Comparison of ENCODE assay signal across 26 cellular contexts in the genomic region with DNA sequence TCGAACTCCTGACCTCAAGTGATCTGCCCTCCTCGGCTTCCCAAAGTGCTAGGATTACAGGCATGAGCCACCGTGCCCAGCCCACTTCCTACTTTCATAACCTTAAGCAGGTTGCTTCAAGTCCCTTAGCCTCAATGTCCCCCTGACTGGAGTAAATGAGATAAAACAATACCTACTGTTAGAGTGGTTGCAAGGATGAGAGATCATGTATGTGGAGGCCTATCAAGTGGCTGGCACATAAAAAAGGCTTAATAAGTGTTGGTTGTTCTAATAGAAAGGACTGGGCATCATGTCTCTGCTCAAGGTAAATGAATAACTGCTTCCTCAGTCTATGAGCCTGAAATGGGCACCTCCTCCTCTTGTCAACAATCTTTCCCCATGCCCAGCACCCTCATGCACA. TPM values are rescaled to one million over a fixed set of nuclear protein-coding genes. Genes with fewer than 3 reads are reported as not detected.
DNase-seq lines count a peak whose midpoint lies in the region; ATAC-seq, FAIRE-seq and TF ChIP-seq lines count a peak whose summit lies in the region.
"Had no signal": no experiment of that assay in that cellular context is flagged by ENCODE, and none has a peak within 500 bp of the region (broad histone marks: within the 10 kb centered on the region; RNA-seq: fewer than 3 reads in every experiment).

No MANE protein-coding gene starts in this region.

- H3K36me3 Mint-ChIP-seq in stimulated activated naive B cell treated with anti-CD40 and anti-IgM and Interleukin-4, amounts not matched to agents 10 μg/mL and 1 μg/mL and 100 μg/mL, for 72 hours = no peaks in the 10 kb centered on the region
- no peaks in the 10 kb centered on the region for H3K36me3 Mint-ChIP-seq in activated CD8-positive, alpha-beta T cell treated with anti-CD3 and anti-CD28 coated beads, Interleukin-2, amount 10 ng/mL, durations not matched to agents 7 days and 5 days (ENCODE audit: low read depth)
- H3K36me3 Mint-ChIP-seq: CD8-positive, alpha-beta T cell had no signal

- no peak for DNase-seq in GM12878 (ENCODE audit: low read depth, low spot score)
- peak; percentile 43 for DNase-seq in kidney tubule cell (ENCODE audit: low spot score)
- no peak for DNase-seq in stimulated activated naive B cell treated with anti-CD40 and anti-IgM and Interleukin-4, amounts not matched to agents 10 μg/mL and 1 μg/mL and 100 μg/mL, for 72 hours
- DNase-seq in activated CD8-positive, alpha-beta memory T cell treated with anti-CD3 and anti-CD28 coated beads, Interleukin-2, amount 50 U/mL, for 48 hours = no peak
- no peak for DNase-seq in activated CD8-positive, alpha-beta T cell treated with anti-CD3 and anti-CD28 coated beads, Interleukin-2, amount 10 ng/mL, durations not matched to agents 7 days and 5 days
- no peak for DNase-seq in D721Med (ENCODE audit: insufficient read length, low spot score)
- DNase-seq: AML-193; Caco-2; Calu3; CD4-positive, alpha-beta T cell; CD8-positive, alpha-beta T cell; DMS 273 treated with DMSO at 0.1 percent for 48 hours; DMS153; DMS53; DMS79; DND-41; EL; GDM1 had no signal

- H3K4me3 ChIP-seq in GM12878 = no peak overlapping the region
- H3K4me3 ChIP-seq: A549; BLaER1 treated with 17β-estradiol and CSF1 and Interleukin-3, amounts not matched to agents 10 nM and 100 nM had no signal

- peaks cover 0 to 5% of the 10 kb centered on the region in 2 donors for H3K27me3 Mint-ChIP-seq in stimulated activated naive B cell treated with anti-CD40 and anti-IgM and Interleukin-4, amounts not matched to agents 10 μg/mL and 1 μg/mL and 100 μg/mL, for 72 hours
- H3K27me3 Mint-ChIP-seq in activated CD8-positive, alpha-beta T cell treated with anti-CD3 and anti-CD28 coated beads, Interleukin-2, amount 10 ng/mL, durations not matched to agents 7 days and 5 days (ENCODE audit: low read depth) = peaks cover 12% of the 10 kb centered on the region
- H3K27me3 Mint-ChIP-seq: B cell had no signal

- POLR2A ChIA-PET in GM12878 (lab: Charles Lee) = no interaction called here
- POLR2A ChIA-PET in activated CD8-positive, alpha-beta T cell treated with anti-CD3 and anti-CD28 coated beads, Interleukin-2, amount 10 ng/mL, durations not matched to agents 7 days and 5 days (lab: Charles Lee) = no interaction called here

- no peak overlapping the region for H3K9ac ChIP-seq in GM12878 (ENCODE audit: control insufficient read depth, insufficient read depth, low read length)
- H3K9ac ChIP-seq: BLaER1 treated with 17β-estradiol and CSF1 and Interleukin-3, amounts not matched to agents 10 nM and 100 nM had no signal

- no peak overlapping the region for H3K4me2 ChIP-seq in GM12878 (ENCODE audit: control insufficient read depth, insufficient read depth)
- H3K4me2 ChIP-seq: A549; BLaER1 treated with 17β-estradiol and CSF1 and Interleukin-3, amounts not matched to agents 10 nM and 100 nM had no signal

- TF ChIP-seq CTCF in GM12878 (IDR thresholded peaks at IDR 0.05 in 2 of 3, conservative IDR thresholded peaks at IDR 0.05 in 1 of 3; ENCODE audit: control insufficient read depth in 2 of 3, extremely low read depth in 1 of 3, insufficient read depth in 1 of 3, low read depth in 3 of 3, low read length in 3 of 3) (no peak), D721Med (IDR thresholded peaks at IDR 0.05; ENCODE audit: insufficient read depth, missing control alignments) (no peak)

- in situ Hi-C loops in GM12878 (cut with MboI) = no loop called here

- no peak overlapping the region for H2AFZ ChIP-seq in GM12878 (ENCODE audit: control insufficient read depth, low read depth, low read length)

- H3K27ac ChIP-seq in GM12878 (ENCODE audit: control insufficient read depth, insufficient read depth) = no peak overlapping the region
- H3K27ac ChIP-seq: 22Rv1; A549; BLaER1 treated with 17β-estradiol and CSF1 and Interleukin-3, amounts not matched to agents 10 nM and 100 nM; C4-2B had no signal

- CTCF ChIA-PET in GM12878 (lab: Yijun Ruan, JAX) = no interaction called here
- CTCF ChIA-PET in activated CD8-positive, alpha-beta T cell treated with anti-CD3 and anti-CD28 coated beads, Interleukin-2, amount 10 ng/mL, durations not matched to agents 7 days and 5 days (lab: Charles Lee) = no interaction called here

- no peak overlapping the region for H3K4me3 Mint-ChIP-seq in stimulated activated naive B cell treated with anti-CD40 and anti-IgM and Interleukin-4, amounts not matched to agents 10 μg/mL and 1 μg/mL and 100 μg/mL, for 72 hours
- no peak overlapping the region for H3K4me3 Mint-ChIP-seq in activated CD8-positive, alpha-beta T cell treated with anti-CD3 and anti-CD28 coated beads, Interleukin-2, amount 10 ng/mL, durations not matched to agents 7 days and 5 days
- H3K4me3 Mint-ChIP-seq: B cell; CD4-positive, alpha-beta T cell; CD8-positive, alpha-beta T cell had no signal

- no peak for TF ChIP-seq RAD21 in GM12878 (IDR thresholded peaks at IDR 0.05; ENCODE audit: insufficient read depth, low read depth, low read length)

- RAD21 ChIA-PET in GM12878 (lab: Charles Lee; ENCODE audit: unreplicated experiment) = no interaction called here

- FAIRE-seq in GM12878 (lab: Jason Lieb, UNC) (peak; percentile 27), D721Med (lab: Jason Lieb, UNC) (no peak)
- FAIRE-seq: A549, GM12891, GM19239 had no signal

- peaks cover 10% of the 10 kb centered on the region; the same call in 1 of the 2 replicates for H3K4me1 ChIP-seq in GM12878 (ENCODE audit: control insufficient read depth, insufficient read depth, low read length)
- H3K4me1 ChIP-seq: A549, Caco-2 had no signal

- no peaks in the 10 kb centered on the region for H3K79me2 ChIP-seq in GM12878 (ENCODE audit: control insufficient read depth, insufficient read depth, low read length)

- peak overlapping the region; percentile 37 for H3K27ac Mint-ChIP-seq in stimulated activated naive B cell treated with anti-CD40 and anti-IgM and Interleukin-4, amounts not matched to agents 10 μg/mL and 1 μg/mL and 100 μg/mL, for 72 hours
- no peak overlapping the region for H3K27ac Mint-ChIP-seq in activated CD8-positive, alpha-beta T cell treated with anti-CD3 and anti-CD28 coated beads, Interleukin-2, amount 10 ng/mL, durations not matched to agents 7 days and 5 days
- H3K27ac Mint-ChIP-seq: B cell; CD4-positive, alpha-beta T cell; CD8-positive, alpha-beta T cell had no signal

- WGBS in GM12878 (ENCODE audit: insufficient coverage, insufficient replicate concordance, low lambda C conversion rate, missing lambda C conversion rate) = 13% methylated on average over 3 of the region's 3 CpGs

- H3K4me1 Mint-ChIP-seq in stimulated activated naive B cell treated with anti-CD40 and anti-IgM and Interleukin-4, amounts not matched to agents 10 μg/mL and 1 μg/mL and 100 μg/mL, for 72 hours = peaks cover 16 to 18% of the 10 kb centered on the region in 2 donors
- no peaks in the 10 kb centered on the region for H3K4me1 Mint-ChIP-seq in activated CD8-positive, alpha-beta T cell treated with anti-CD3 and anti-CD28 coated beads, Interleukin-2, amount 10 ng/mL, durations not matched to agents 7 days and 5 days (ENCODE audit: low read depth)

- ATAC-seq in HG02610 (IDR thresholded peaks at IDR 0.05; ENCODE audit: unreplicated experiment) (peak; percentile 37), GM12878 (peak; percentile 40)
- peak; percentile 50 to 75 for ATAC-seq in stimulated activated naive B cell treated with anti-CD40 and anti-IgM and Interleukin-4, amounts not matched to agents 10 μg/mL and 1 μg/mL and 100 μg/mL, for 72 hours (replicated peaks)
- no peak for ATAC-seq in activated CD8-positive, alpha-beta T cell treated with anti-CD3 and anti-CD28 coated beads, Interleukin-2, amount 10 ng/mL, durations not matched to agents 7 days and 5 days
- ATAC-seq: A549; CD8-positive, alpha-beta T cell had no signal

- H3K36me3 ChIP-seq in GM12878 (ENCODE audit: control insufficient read depth in 2 of 2, insufficient read depth in 2 of 2, low read length in 1 of 2) = no peaks in the 10 kb centered on the region
- H3K36me3 ChIP-seq: BLaER1 treated with 17β-estradiol and CSF1 and Interleukin-3, amounts not matched to agents 10 nM and 100 nM had no signal

- TF ChIP-seq EP300 in GM12878 (IDR thresholded peaks at IDR 0.05; ENCODE audit: borderline replicate concordance in 1 of 2, control insufficient read depth in 1 of 2, low read depth in 2 of 2, low read length in 2 of 2) = no peak

- TF ChIP-seq POLR2A in GM12878 (IDR thresholded peaks at IDR 0.05; ENCODE audit: low read depth, low read length) = no peak

- H4K20me1 ChIP-seq in GM12878 (ENCODE audit: control insufficient read depth, insufficient read depth) = no peaks in the 10 kb centered on the region
- H4K20me1 ChIP-seq: BLaER1 treated with 17β-estradiol and CSF1 and Interleukin-3, amounts not matched to agents 10 nM and 100 nM had no signal

- intact Hi-C loops in GM12878 (cut with micrococcal nuclease; ENCODE audit: unreplicated experiment) = no loop called here

- BruUV-seq in GM12878 (replicated peaks; lab: Mats Ljungman, UMichigan) = no TSS peak

- H3K27me3 ChIP-seq in GM12878 (replicated peaks in 1 of 2; ENCODE audit: control insufficient read depth in 2 of 2, insufficient read depth in 2 of 2, low read length in 1 of 2) = no peaks in the 10 kb centered on the region; a peak in 1 of 4 replicates
- H3K27me3 ChIP-seq: BLaER1 treated with 17β-estradiol and CSF1 and Interleukin-3, amounts not matched to agents 10 nM and 100 nM had no signal

- no peaks in the 10 kb centered on the region; the same call in 2 of the 3 replicates for H3K9me3 ChIP-seq in GM12878 (replicated peaks; ENCODE audit: control insufficient read depth, insufficient read depth, low read length)
- H3K9me3 ChIP-seq: A549, Caco-2 had no signal

- SMC1A ChIA-PET in GM12878 (lab: Charles Lee; ENCODE audit: uncharacterized antibody, unreplicated experiment) = interaction anchor here (1.7 kb wide), 1 partner anchor 16 kb away, joined by 5 read pairs; no protein-coding TSS in a partner anchor

- peaks cover 4 to 7% of the 10 kb centered on the region in 2 donors for H3K9me3 Mint-ChIP-seq in stimulated activated naive B cell treated with anti-CD40 and anti-IgM and Interleukin-4, amounts not matched to agents 10 μg/mL and 1 μg/mL and 100 μg/mL, for 72 hours
- no peaks in the 10 kb centered on the region for H3K9me3 Mint-ChIP-seq in activated CD8-positive, alpha-beta T cell treated with anti-CD3 and anti-CD28 coated beads, Interleukin-2, amount 10 ng/mL, durations not matched to agents 7 days and 5 days (ENCODE audit: insufficient read depth)
- H3K9me3 Mint-ChIP-seq: CD4-positive, alpha-beta T cell; CD8-positive, alpha-beta T cell had no signal

RNA-seq across cellular contexts. Expression of gene UBE2E1, which starts 25.9 kb away (rescaled TPM):
- total RNA-seq in GM12878 (2013; cell fraction: nucleolus; rRNA removed) = 149 and 156 TPM in 2 replicates
- 110 and 129 TPM in 2 replicates for total RNA-seq in GM12878 (2014; rRNA removed)
- total RNA-seq in GM12878 (2014; rRNA removed; fragmentation: Illumina TruSeq; extraction: Trizol) = 230 and 236 TPM in 2 replicates
- 162 and 167 TPM in 2 replicates for total RNA-seq in GM12878 (2021)
- polyA plus RNA-seq in GM12878 (2011; ENCODE audit: low read depth) = 122 TPM
- 425 and 698 TPM in 2 replicates for polyA plus RNA-seq in GM12878 (2011; rRNA removed)
- 160 and 172 TPM in 2 replicates for polyA plus RNA-seq in GM12878 (2011; cell fraction: cytosol; rRNA removed)
- 186 and 224 TPM in 2 replicates for polyA plus RNA-seq in GM12878 (2011; cell fraction: nucleus; rRNA removed)
- 192 and 242 TPM in 2 replicates for polyA plus RNA-seq in GM12878 (2012)
- polyA plus RNA-seq in GM12878 (2014; fragmentation: Illumina TruSeq; extraction: Trizol) = 282 and 450 TPM in 2 replicates
- 100 to 1,000 TPM; 113 to 128 TPM for polyA plus RNA-seq in GM12878 (2014; fragmentation: Nextera tagmentation; extraction: Ambion mirVana)
- polyA plus RNA-seq in GM12878 (2014; rRNA removed) = 159 and 202 TPM in 2 replicates
- 10 to 100 TPM; 18.7 to 21.8 TPM for polyA plus RNA-seq in GM12878 (2016; fragmentation: Nextera tagmentation; extraction: Ambion mirVana)
- 126 and 154 TPM in 2 replicates for polyA minus RNA-seq in GM12878 (2011; rRNA and poly(A)+ RNA removed)
- polyA minus RNA-seq in GM12878 (2011; cell fraction: cytosol; rRNA and poly(A)+ RNA removed) = 57.1 and 82.3 TPM in 2 replicates
- 84.7 and 98.8 TPM in 2 replicates for polyA minus RNA-seq in GM12878 (2011; cell fraction: nucleus; rRNA and poly(A)+ RNA removed)
- 10 to 100 TPM; 54.0 to 54.9 TPM for total RNA-seq in activated CD8-positive, alpha-beta T cell treated with anti-CD3 and anti-CD28 coated beads, Interleukin-2, amount 10 ng/mL, durations not matched to agents 7 days and 5 days
